Comparison of ENCODE assay signal across 20 cellular contexts in the genomic region with DNA sequence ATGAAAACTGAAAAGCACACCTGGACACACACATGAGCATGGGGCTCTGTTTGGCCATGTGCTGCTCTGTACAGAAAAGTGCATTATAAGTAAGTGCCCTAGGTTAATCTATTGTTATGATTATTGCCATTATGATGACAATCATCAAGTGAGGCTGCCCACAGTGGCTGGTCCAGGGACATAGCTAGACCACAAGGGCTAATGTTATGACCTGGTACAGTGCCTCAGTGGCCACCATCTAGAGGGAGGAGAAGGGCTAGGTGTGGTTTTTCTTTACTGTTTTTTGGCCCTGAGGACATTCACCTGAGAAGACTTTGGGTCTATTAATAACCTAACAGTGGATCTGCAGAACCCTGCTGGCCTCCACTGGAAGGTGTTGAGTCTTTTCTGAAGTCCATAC.
A peak's percentile ranks its signal among the peaks of the same experiment; 100 is the strongest.
DNase-seq lines count a peak whose midpoint lies in the region; ATAC-seq, FAIRE-seq and TF ChIP-seq lines count a peak whose summit lies in the region.
"Had no signal": no experiment of that assay in that cellular context is flagged by ENCODE, and none has a peak within 500 bp of the region (broad histone marks: within the 10 kb centered on the region; RNA-seq: fewer than 3 reads in every experiment).

No MANE protein-coding gene starts in this region.

- DNase-seq in T-helper 2 cell treated with Interferon-gamma antibody and Interleukin-4, amounts not matched to agents 5 μg/mL and 100 μg/mL, for 36 hours (ENCODE audit: low spot score) = no peak
- DNase-seq in T-helper 2 cell (no peak), G401 (ENCODE audit: low spot score) (no peak), SIG-M5 (lab: John Stamatoyannopoulos, UW) (no peak), H54 (ENCODE audit: insufficient read length, low spot score) (no peak)
- no peak for DNase-seq in stimulated activated naive CD8-positive, alpha-beta T cell treated with anti-CD3 and anti-CD28 coated beads, Interleukin-15, Interleukin-2, amounts not matched to agents 100 U/mL and 50 U/mL, for 24 hours
- DNase-seq in naive thymus-derived CD8-positive, alpha-beta T cell = no peak
- DNase-seq: ACHN, C1 segment of cervical spinal cord, DMS53, GF-D8, KG1, NCI-H1092 treated with DMSO at 0.1 percent for 48 hours, NCI-H1436 treated with DMSO at 0.1 percent for 48 hours, NCI-H1930, NCI-H510A, SHP77 treated with DMSO at 0.1 percent for 48 hours, SK-N-SH had no signal

- H3K4me3 Mint-ChIP-seq in T-helper 2 cell treated with Interferon-gamma antibody and Interleukin-4, amounts not matched to agents 5 μg/mL and 100 μg/mL, for 36 hours = no peak overlapping the region
- H3K4me3 Mint-ChIP-seq in stimulated activated naive CD8-positive, alpha-beta T cell treated with anti-CD3 and anti-CD28 coated beads, Interleukin-15, Interleukin-2, amounts not matched to agents 100 ng/mL and 50 ng/mL, for 24 hours = peak overlapping the region; percentile 14
- no peak overlapping the region for H3K4me3 Mint-ChIP-seq in naive thymus-derived CD8-positive, alpha-beta T cell

- POLR2A ChIA-PET in naive thymus-derived CD8-positive, alpha-beta T cell (lab: Charles Lee) = interaction anchor here (0.6 kb wide), 1 partner anchor 26 kb away, joined by 3 read pairs; no protein-coding TSS in a partner anchor

- peaks cover 17% of the 10 kb centered on the region for H3K4me1 Mint-ChIP-seq in T-helper 2 cell treated with Interferon-gamma antibody and Interleukin-4, amounts not matched to agents 5 μg/mL and 100 μg/mL, for 36 hours (ENCODE audit: low read depth)
- peaks cover 34% of the 10 kb centered on the region for H3K4me1 Mint-ChIP-seq in stimulated activated naive CD8-positive, alpha-beta T cell treated with anti-CD3 and anti-CD28 coated beads, Interleukin-15, Interleukin-2, amounts not matched to agents 100 ng/mL and 50 ng/mL, for 24 hours (ENCODE audit: low read depth)
- H3K4me1 Mint-ChIP-seq in naive thymus-derived CD8-positive, alpha-beta T cell = peaks cover 32 to 50% (median 42%) of the 10 kb centered on the region in 4 donors

- TF ChIP-seq POLR2A in H54 (IDR thresholded peaks at IDR 0.05; ENCODE audit: low read depth, low read length) = no peak

- in situ Hi-C loops in G401 (cut with HindIII; ENCODE audit: low sequenced_read_pairs) = no loop called here

- no peak for ATAC-seq in stimulated activated naive CD8-positive, alpha-beta T cell treated with anti-CD3 and anti-CD28 coated beads, Interleukin-15, Interleukin-2, amounts not matched to agents 100 U/mL and 50 U/mL, for 24 hours
- no peak for ATAC-seq in naive thymus-derived CD8-positive, alpha-beta T cell

- no peaks in the 10 kb centered on the region for H3K27me3 Mint-ChIP-seq in T-helper 2 cell treated with Interferon-gamma antibody and Interleukin-4, amounts not matched to agents 5 μg/mL and 100 μg/mL, for 36 hours (ENCODE audit: low read depth)
- no peaks in the 10 kb centered on the region for H3K27me3 Mint-ChIP-seq in stimulated activated naive CD8-positive, alpha-beta T cell treated with anti-CD3 and anti-CD28 coated beads, Interleukin-15, Interleukin-2, amounts not matched to agents 100 ng/mL and 50 ng/mL, for 24 hours
- H3K27me3 Mint-ChIP-seq in naive thymus-derived CD8-positive, alpha-beta T cell = no peaks in the 10 kb centered on the region

- peaks cover 13% of the 10 kb centered on the region for H3K36me3 Mint-ChIP-seq in T-helper 2 cell treated with Interferon-gamma antibody and Interleukin-4, amounts not matched to agents 5 μg/mL and 100 μg/mL, for 36 hours (ENCODE audit: low read depth)
- peaks cover 57% of the 10 kb centered on the region for H3K36me3 Mint-ChIP-seq in stimulated activated naive CD8-positive, alpha-beta T cell treated with anti-CD3 and anti-CD28 coated beads, Interleukin-15, Interleukin-2, amounts not matched to agents 100 ng/mL and 50 ng/mL, for 24 hours (ENCODE audit: low read depth)
- H3K36me3 Mint-ChIP-seq in naive thymus-derived CD8-positive, alpha-beta T cell = peaks cover 0 to 41% (median 0%) of the 10 kb centered on the region in 3 donors

- FAIRE-seq in H54 (lab: Jason Lieb, UNC) = no peak
- FAIRE-seq: D721Med had no signal

- peak overlapping the region; percentile 37 for H3K27ac Mint-ChIP-seq in T-helper 2 cell treated with Interferon-gamma antibody and Interleukin-4, amounts not matched to agents 5 μg/mL and 100 μg/mL, for 36 hours
- H3K27ac Mint-ChIP-seq in stimulated activated naive CD8-positive, alpha-beta T cell treated with anti-CD3 and anti-CD28 coated beads, Interleukin-15, Interleukin-2, amounts not matched to agents 100 ng/mL and 50 ng/mL, for 24 hours = no peak overlapping the region
- peak overlapping the region; percentile 2 to 87 (median 41) for H3K27ac Mint-ChIP-seq in naive thymus-derived CD8-positive, alpha-beta T cell

- no peaks in the 10 kb centered on the region for H3K9me3 Mint-ChIP-seq in T-helper 2 cell treated with Interferon-gamma antibody and Interleukin-4, amounts not matched to agents 5 μg/mL and 100 μg/mL, for 36 hours
- no peaks in the 10 kb centered on the region for H3K9me3 Mint-ChIP-seq in stimulated activated naive CD8-positive, alpha-beta T cell treated with anti-CD3 and anti-CD28 coated beads, Interleukin-15, Interleukin-2, amounts not matched to agents 100 ng/mL and 50 ng/mL, for 24 hours
- no peaks in the 10 kb centered on the region for H3K9me3 Mint-ChIP-seq in naive thymus-derived CD8-positive, alpha-beta T cell
